ENCODE assay signal across 8 cellular contexts in the genomic region with DNA sequence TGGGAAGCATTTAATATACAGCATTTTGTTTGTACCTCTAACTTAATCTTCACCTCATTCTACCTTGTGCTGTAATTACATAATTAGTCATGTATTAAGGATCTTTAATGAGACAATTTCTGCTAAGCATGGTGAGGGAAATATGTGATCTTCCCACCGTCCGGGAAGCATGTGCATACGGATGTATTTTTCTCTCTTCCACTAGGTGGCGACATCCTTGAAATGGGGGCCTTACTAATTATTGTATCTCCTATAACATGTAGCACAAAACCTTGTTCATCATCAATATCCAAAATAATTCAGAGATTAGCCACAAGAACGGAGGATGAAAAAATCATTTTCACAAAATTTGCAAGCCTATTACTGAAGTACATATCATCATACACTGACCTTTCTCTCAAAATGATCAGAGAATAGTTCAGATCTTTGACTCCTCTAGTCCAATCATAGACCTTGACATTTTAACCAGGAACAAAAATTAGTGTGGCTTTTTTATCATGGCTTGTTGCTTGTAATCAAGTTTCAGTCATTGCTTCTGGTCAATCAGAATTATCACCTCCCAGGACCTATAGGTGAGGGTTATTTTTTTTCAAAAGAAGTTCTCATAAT.
A peak's percentile ranks its signal among the peaks of the same experiment; 100 is the strongest.
DNase-seq lines count a peak whose midpoint lies in the region; ATAC-seq, FAIRE-seq and TF ChIP-seq lines count a peak whose summit lies in the region.

No MANE protein-coding gene starts in this region.

- in situ Hi-C loops in ACHN (cut with HindIII; ENCODE audit: low pct_ligation_motif_present, low pct_unique_long_range_greater_than_20kb, low sequenced_read_pairs): no loop called here

- ATAC-seq in HG02678 (IDR thresholded peaks at IDR 0.05; ENCODE audit: unreplicated experiment): peak; percentile 81
- peak; percentile 59 to 65 for ATAC-seq in lower lobe of right lung
- no peak for ATAC-seq in GM19397 (IDR thresholded peaks at IDR 0.05; ENCODE audit: unreplicated experiment)

- no peaks in the 10 kb centered on the region for H3K36me3 ChIP-seq in lower lobe of right lung

- FAIRE-seq in G401.6 (lab: Jason Lieb, UNC): peak; percentile 54

- DNase-seq in ACHN: peak; percentile 57
- DNase-seq in NCI-H2171 treated with DMSO at 0.1 percent for 48 hours (lab: John Stamatoyannopoulos, UW): peak; percentile 11
- DNase-seq in MCF 10A (ENCODE audit: unreplicated experiment): peak; percentile 69
- no peak for DNase-seq in lower lobe of right lung
- no peak for DNase-seq in activated CD8-positive, alpha-beta memory T cell treated with anti-CD3 and anti-CD28 coated beads for 24 hours

- H3K27ac ChIP-seq in lower lobe of right lung: no peak overlapping the region

- no peaks in the 10 kb centered on the region for H3K4me1 ChIP-seq in lower lobe of right lung

- CTCF ChIA-PET in MCF 10A (lab: Yijun Ruan, JAX): interaction anchor here (0.6 to 4.6 kb wide), 55 partner anchors 9 to 1916 kb away, joined by 3 to 42 read pairs (median 4); no protein-coding TSS in a partner anchor

- TF ChIP-seq CTCF in MCF 10A (IDR thresholded peaks at IDR 0.05; ENCODE audit: unreplicated experiment): peak; percentile 67
- peak; percentile 74 for TF ChIP-seq CTCF in lower lobe of right lung (IDR thresholded peaks at IDR 0.05)

- intact Hi-C loops in MCF 10A (cut with micrococcal nuclease) (loop anchor here (1.0 kb wide), 2 partner anchors 243 to 328 kb away; no protein-coding TSS in a partner anchor), lower lobe of right lung (cut with DNase I) (no loop called here)

- H3K27ac Mint-ChIP-seq in MCF 10A (ENCODE audit: low read depth, unreplicated experiment): no peak overlapping the region

- H3K9me3 Mint-ChIP-seq in MCF 10A (ENCODE audit: unreplicated experiment): no peaks in the 10 kb centered on the region

- no peaks in the 10 kb centered on the region for H3K27me3 Mint-ChIP-seq in MCF 10A (ENCODE audit: insufficient read depth, unreplicated experiment)

- H3K4me3 ChIP-seq in lower lobe of right lung: no peak overlapping the region

- POLR2A ChIA-PET in MCF 10A (lab: Yijun Ruan, JAX): no interaction called here

- H3K9me3 ChIP-seq in lower lobe of right lung: no peaks in the 10 kb centered on the region

- H3K4me3 Mint-ChIP-seq in MCF 10A (ENCODE audit: unreplicated experiment): no peak overlapping the region

- H3K36me3 Mint-ChIP-seq in MCF 10A (ENCODE audit: insufficient read depth, unreplicated experiment): no peaks in the 10 kb centered on the region

- H3K4me1 Mint-ChIP-seq in MCF 10A (ENCODE audit: insufficient read depth, unreplicated experiment): no peaks in the 10 kb centered on the region

- H3K27me3 ChIP-seq in lower lobe of right lung (ENCODE audit: low read depth): no peaks in the 10 kb centered on the region

- BruUV-seq in MCF 10A (replicated peaks; lab: Mats Ljungman, UMichigan): no TSS peak

Comparison
In these comparisons a context has a peak if more than half of its experiments do, and no peak if none do; other contexts are left out.
1. DNase-seq: peak in ACHN (single experiment), NCI-H2171 treated with DMSO at 0.1 percent for 48 hours (single experiment) and MCF 10A (single experiment); none in lower lobe of right lung (single experiment) and activated CD8-positive, alpha-beta memory T cell treated with anti-CD3 and anti-CD28 coated beads for 24 hours (single experiment).